Comparison of ENCODE assay signal across 1 cellular context in genomic region chr11:82818399-82819043, GRCh38.
TF ChIP-seq lines count a peak whose summit lies in the region.

No MANE protein-coding gene starts in this region.

TF ChIP-seq in HepG2, 621 proteins besides CTCF, POLR2A, EP300 and RAD21 (continued from another document and continues in another):
- TF ChIP-seq ZNF446 (CRISPR knock-in tag; IDR thresholded peaks at IDR 0.05) (no peak), ZNF790 (CRISPR knock-in tag; IDR thresholded peaks at IDR 0.05; ENCODE audit: borderline replicate concordance) (no peak), ARID5B (CRISPR knock-in tag; IDR thresholded peaks at IDR 0.05) (peak; percentile 85), FOXA3 (CRISPR knock-in tag; IDR thresholded peaks at IDR 0.05) (peak; percentile 89), FOXA1 (IDR thresholded peaks at IDR 0.05) (no peak), FOXA1 (CRISPR knock-in tag; IDR thresholded peaks at IDR 0.05) (peak; percentile 85), PPARG (CRISPR knock-in tag; conservative IDR thresholded peaks at IDR 0.05) (peak; percentile 91), SOX13 (IDR thresholded peaks at IDR 0.05) (peak; percentile 82), SOX13 (CRISPR knock-in tag; conservative IDR thresholded peaks at IDR 0.05 in 1 of 2, IDR thresholded peaks at IDR 0.05 in 1 of 2) (peak in 1 of 2 experiments; percentile 96; a peak in 2 of 4 replicates), FOXP4 (CRISPR knock-in tag; IDR thresholded peaks at IDR 0.05) (peak; percentile 51; the same call in 1 of the 2 replicates), PHF20 (CRISPR knock-in tag; IDR thresholded peaks at IDR 0.05) (no peak), TEAD3 (CRISPR knock-in tag; optimal IDR thresholded peaks at IDR 0.05; ENCODE audit: borderline replicate concordance) (peak; percentile 46), ZNF362 (CRISPR knock-in tag; IDR thresholded peaks at IDR 0.05; ENCODE audit: borderline replicate concordance) (no peak), ARID3A (IDR thresholded peaks at IDR 0.05; ENCODE audit: low read depth, low read length) (peak; percentile 82), ZNF720 (CRISPR knock-in tag; IDR thresholded peaks at IDR 0.05) (no peak), MIER2 (CRISPR knock-in tag; IDR thresholded peaks at IDR 0.05) (0 out of 2 replicates have a peak, but pooled peaks have one; percentile 26), FOXJ3 (CRISPR knock-in tag; IDR thresholded peaks at IDR 0.05; ENCODE audit: borderline replicate concordance) (peak; percentile 61; the same call in 1 of the 2 replicates), FOXO4 (CRISPR knock-in tag; conservative IDR thresholded peaks at IDR 0.05) (no peak), ASH2L (IDR thresholded peaks at IDR 0.05; ENCODE audit: insufficient read length, low read depth, low read length) (no peak), FOXO1 (CRISPR knock-in tag; IDR thresholded peaks at IDR 0.05) (peak; percentile 37; the same call in 1 of the 2 replicates), IKZF5 (CRISPR knock-in tag; IDR thresholded peaks at IDR 0.05) (0 out of 2 replicates have a peak, but pooled peaks have one; percentile 24), HNF1A (IDR thresholded peaks at IDR 0.05; ENCODE audit: low read depth) (no peak), HNF1A (CRISPR knock-in tag; IDR thresholded peaks at IDR 0.05; ENCODE audit: borderline replicate concordance) (0 out of 2 replicates have a peak, but pooled peaks have one; percentile 28), IRF9 (CRISPR knock-in tag; IDR thresholded peaks at IDR 0.05; ENCODE audit: borderline replicate concordance) (no peak), CREB1 (IDR thresholded peaks at IDR 0.05) (no peak), CREB1 (CRISPR knock-in tag; IDR thresholded peaks at IDR 0.05) (peak; percentile 41; the same call in 1 of the 2 replicates), RXRB (CRISPR knock-in tag; IDR thresholded peaks at IDR 0.05; ENCODE audit: borderline replicate concordance) (peak; percentile 61), CERS6 (CRISPR knock-in tag; IDR thresholded peaks at IDR 0.05) (no peak), EHMT2 (IDR thresholded peaks at IDR 0.05; ENCODE audit: borderline replicate concordance, low read depth, low read length) (peak; percentile 59; the same call in 1 of the 2 replicates), NR2F1 (CRISPR knock-in tag; IDR thresholded peaks at IDR 0.05) (peak in 1 of 2 experiments; percentile 46; a peak in 1 of 4 replicates), PRDM4 (CRISPR knock-in tag; IDR thresholded peaks at IDR 0.05; ENCODE audit: borderline replicate concordance) (no peak), HMG20A (CRISPR knock-in tag; IDR thresholded peaks at IDR 0.05; ENCODE audit: borderline replicate concordance) (peak; percentile 81; the same call in 1 of the 2 replicates), GABPA (IDR thresholded peaks at IDR 0.05; ENCODE audit: low read depth, low read length) (no peak), GABPA (CRISPR knock-in tag; IDR thresholded peaks at IDR 0.05; ENCODE audit: low read depth) (no peak), ATF2 (CRISPR knock-in tag; IDR thresholded peaks at IDR 0.05) (peak; percentile 96)
